ENCODE assay signal across 8 cellular contexts in genomic region chrX:118528089-118528753, GRCh38. TPM values are rescaled to one million over a fixed set of nuclear protein-coding genes. Genes with fewer than 3 reads are reported as not detected.
DNase-seq lines count a peak whose midpoint lies in the region; ATAC-seq and TF ChIP-seq lines count a peak whose summit lies in the region.

No MANE protein-coding gene starts in this region.

- H3K36me3 ChIP-seq in duodenal mucosa (ENCODE audit: control insufficient read depth in 1 of 2, insufficient read depth in 2 of 2, low read length in 2 of 2): no peaks in the 10 kb centered on the region
- no peaks in the 10 kb centered on the region for H3K36me3 ChIP-seq in adrenal gland (replicated peaks in 1 of 2)

- H3K27ac ChIP-seq in duodenal mucosa (ENCODE audit: low read depth, low read length): peak overlapping the region; percentile 32
- peak overlapping the region in 2 of 5 donors; percentile 8 to 60 for H3K27ac ChIP-seq in adrenal gland

- H3K9me3 ChIP-seq in duodenal mucosa (ENCODE audit: control insufficient read depth in 1 of 2, low read length in 2 of 2): no peaks in the 10 kb centered on the region
- no peaks in the 10 kb centered on the region for H3K9me3 ChIP-seq in adrenal gland (replicated peaks in 1 of 3)

- peak; percentile 3 to 17 (median 14) for DNase-seq in activated CD4-positive, CD25-positive, alpha-beta regulatory T cell (lab: John Stamatoyannopoulos, UW)
- DNase-seq in NCI-H146 treated with DMSO at 0.1 percent for 48 hours (lab: John Stamatoyannopoulos, UW; ENCODE audit: unreplicated experiment) (no peak), NCI-H774 (lab: John Stamatoyannopoulos, UW) (no peak), globus pallidus (ENCODE audit: low spot score) (no peak), adrenal gland (no peak)

- no peak for TF ChIP-seq POLR2A in adrenal gland (IDR thresholded peaks at IDR 0.05)

- peak overlapping the region in 1 of 2 donors; percentile 38 for H3K9ac ChIP-seq in duodenal mucosa (ENCODE audit: low read depth in 1 of 2, low read length in 2 of 2)

- intact Hi-C loops in adrenal gland (cut with DNase I): no loop called here

- TF ChIP-seq CTCF in adrenal gland (IDR thresholded peaks at IDR 0.05): no peak

- H3K4me3 ChIP-seq in duodenal mucosa (ENCODE audit: low read depth in 1 of 2, low read length in 2 of 2): peak overlapping the region in 1 of 2 donors; percentile 59
- no peak overlapping the region for H3K4me3 ChIP-seq in adrenal gland

- WGBS in adrenal gland, 4 donors: 59 to 73% (median 64%) methylated on average over 8 to 10 of the region's 10 CpGs

- ATAC-seq in GM19023 (IDR thresholded peaks at IDR 0.05; ENCODE audit: unreplicated experiment) (peak; percentile 69), HG03066 (IDR thresholded peaks at IDR 0.05; ENCODE audit: low read depth, unreplicated experiment) (peak; percentile 77)

- H3K4me1 ChIP-seq in duodenal mucosa (ENCODE audit: control insufficient read depth in 1 of 2, insufficient read depth in 2 of 2, low read length in 2 of 2) (no peaks in the 10 kb centered on the region), adrenal gland (replicated peaks in 1 of 2) (no peaks in the 10 kb centered on the region)

- no peaks in the 10 kb centered on the region for H3K27me3 ChIP-seq in duodenal mucosa (ENCODE audit: control insufficient read depth in 1 of 2, insufficient read depth in 2 of 2, low read length in 2 of 2)
- H3K27me3 ChIP-seq in adrenal gland: peaks cover 5% of the 10 kb centered on the region

RNA-seq across cellular contexts. Expression of gene DOCK11, which starts 32.6 kb away (rescaled TPM):
- 10 to 100 TPM in 7 of 8 donors, 1 to 10 TPM in 1; 4.8 to 28.1 (median 12.5) TPM for total RNA-seq in adrenal gland
- polyA plus RNA-seq in adrenal gland: 10 to 100 TPM in 2 of 3 donors, 1 to 10 TPM in 1; 7.8 to 18.3 (median 15.5) TPM

Comparison
In these comparisons a context has a peak if more than half of its experiments do, and no peak if none do; other contexts are left out.
1. DNase-seq: peak in activated CD4-positive, CD25-positive, alpha-beta regulatory T cell (4 of 4); none in NCI-H146 treated with DMSO at 0.1 percent for 48 hours (single experiment), NCI-H774 (single experiment), globus pallidus (single experiment) and adrenal gland (0 of 7).